In the genomic region with DNA sequence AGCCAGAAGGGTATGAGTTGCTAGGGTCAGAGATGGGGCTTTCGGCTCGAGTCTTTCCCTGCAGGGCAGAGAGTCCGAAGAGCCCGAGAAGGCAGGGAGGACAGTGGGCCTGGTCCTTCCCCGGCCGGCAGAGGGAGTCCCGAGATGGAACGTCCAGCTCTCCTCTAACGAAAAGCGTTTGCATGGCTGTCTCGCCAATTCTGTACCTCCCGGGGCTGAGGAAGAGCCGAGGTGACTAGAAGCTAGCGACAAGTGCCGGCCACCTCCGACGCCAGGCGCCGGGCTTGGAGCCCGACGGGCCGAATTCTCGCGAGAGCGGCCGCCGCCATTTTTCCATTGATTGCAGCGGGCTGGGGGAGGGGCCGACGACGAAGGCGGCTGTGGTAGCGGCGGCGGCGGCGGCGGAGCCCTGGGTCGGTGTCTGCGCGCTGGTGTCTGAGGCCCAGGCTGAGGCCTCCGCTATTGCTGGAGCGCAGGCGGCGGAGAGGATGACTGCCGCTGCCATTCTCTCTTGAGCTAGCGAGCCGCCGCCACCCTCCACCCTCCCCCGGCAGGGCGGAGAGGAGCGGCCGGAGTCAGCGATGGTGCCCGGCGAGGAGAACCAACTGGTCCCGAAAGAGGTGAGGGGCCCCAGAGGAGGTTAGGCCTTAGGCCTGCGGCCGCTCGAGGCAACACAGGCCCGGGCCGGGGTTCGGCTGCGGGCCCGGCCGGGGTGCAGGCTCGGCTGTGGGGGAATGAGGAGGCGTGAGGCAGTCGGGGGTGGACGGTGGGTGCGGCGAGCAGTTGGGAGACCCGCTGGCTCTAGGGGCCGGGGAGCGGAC, we compare ENCODE assay signal across 8 cellular contexts. TPM values are rescaled to one million over a fixed set of nuclear protein-coding genes. Genes with fewer than 3 reads are reported as not detected.
DNase-seq lines count a peak whose midpoint lies in the region; ATAC-seq and TF ChIP-seq lines count a peak whose summit lies in the region.

A gene with protein sequence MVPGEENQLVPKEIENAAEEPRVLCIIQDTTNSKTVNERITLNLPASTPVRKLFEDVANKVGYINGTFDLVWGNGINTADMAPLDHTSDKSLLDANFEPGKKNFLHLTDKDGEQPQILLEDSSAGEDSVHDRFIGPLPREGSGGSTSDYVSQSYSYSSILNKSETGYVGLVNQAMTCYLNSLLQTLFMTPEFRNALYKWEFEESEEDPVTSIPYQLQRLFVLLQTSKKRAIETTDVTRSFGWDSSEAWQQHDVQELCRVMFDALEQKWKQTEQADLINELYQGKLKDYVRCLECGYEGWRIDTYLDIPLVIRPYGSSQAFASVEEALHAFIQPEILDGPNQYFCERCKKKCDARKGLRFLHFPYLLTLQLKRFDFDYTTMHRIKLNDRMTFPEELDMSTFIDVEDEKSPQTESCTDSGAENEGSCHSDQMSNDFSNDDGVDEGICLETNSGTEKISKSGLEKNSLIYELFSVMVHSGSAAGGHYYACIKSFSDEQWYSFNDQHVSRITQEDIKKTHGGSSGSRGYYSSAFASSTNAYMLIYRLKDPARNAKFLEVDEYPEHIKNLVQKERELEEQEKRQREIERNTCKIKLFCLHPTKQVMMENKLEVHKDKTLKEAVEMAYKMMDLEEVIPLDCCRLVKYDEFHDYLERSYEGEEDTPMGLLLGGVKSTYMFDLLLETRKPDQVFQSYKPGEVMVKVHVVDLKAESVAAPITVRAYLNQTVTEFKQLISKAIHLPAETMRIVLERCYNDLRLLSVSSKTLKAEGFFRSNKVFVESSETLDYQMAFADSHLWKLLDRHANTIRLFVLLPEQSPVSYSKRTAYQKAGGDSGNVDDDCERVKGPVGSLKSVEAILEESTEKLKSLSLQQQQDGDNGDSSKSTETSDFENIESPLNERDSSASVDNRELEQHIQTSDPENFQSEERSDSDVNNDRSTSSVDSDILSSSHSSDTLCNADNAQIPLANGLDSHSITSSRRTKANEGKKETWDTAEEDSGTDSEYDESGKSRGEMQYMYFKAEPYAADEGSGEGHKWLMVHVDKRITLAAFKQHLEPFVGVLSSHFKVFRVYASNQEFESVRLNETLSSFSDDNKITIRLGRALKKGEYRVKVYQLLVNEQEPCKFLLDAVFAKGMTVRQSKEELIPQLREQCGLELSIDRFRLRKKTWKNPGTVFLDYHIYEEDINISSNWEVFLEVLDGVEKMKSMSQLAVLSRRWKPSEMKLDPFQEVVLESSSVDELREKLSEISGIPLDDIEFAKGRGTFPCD (N-terminal part only) (plus strand): TSS at position 368 of the 821 bp plus-strand sequence. CDS start 214 bp downstream, at position 582.

- peak; percentile 93 for TF ChIP-seq POLR2A in GM10847 (IDR thresholded peaks at IDR 0.05; ENCODE audit: extremely low read depth, insufficient read length)
- peak; percentile 25 for TF ChIP-seq POLR2A in testis (IDR thresholded peaks at IDR 0.05)

- H3K4me3 Mint-ChIP-seq in HFFc6, result no peak within 1 kb of the TSS
- H3K4me3 Mint-ChIP-seq in activated naive CD4-positive, alpha-beta T cell treated with anti-CD3 and anti-CD28 coated beads for 36 hours, result no peak within 1 kb of the TSS

- peak within 1 kb of the TSS; percentile 97 for H3K9ac ChIP-seq in SK-N-MC (ENCODE audit: insufficient read length)

- peaks cover 31% of the 10 kb centered on the region for H3K4me1 ChIP-seq in testis

- intact Hi-C loops in activated naive CD4-positive, alpha-beta T cell treated with anti-CD3 and anti-CD28 coated beads for 36 hours (cut with micrococcal nuclease), result loop anchor here (1.0 to 10.0 kb wide), 10 partner anchors 7 to 1443 kb away; a partner anchor contains a TSS
- intact Hi-C loops in testis (cut with DNase I; ENCODE audit: low total_unique reads), result no loop called here

- DNase-seq in HFFc6, result peak; percentile 81
- peak; percentile 73 for DNase-seq in MV-4-11 (lab: John Stamatoyannopoulos, UW)
- no peak for DNase-seq in SK-N-MC (ENCODE audit: low read depth, low spot score)
- DNase-seq in activated naive CD4-positive, alpha-beta T cell treated with anti-CD3 and anti-CD28 coated beads for 36 hours, result peak; percentile 94
- no peak for DNase-seq in glomerular endothelial cell (ENCODE audit: extremely low read depth, low read depth, low spot score)
- DNase-seq in omental fat pad (ENCODE audit: low spot score), result peak; percentile 78
- DNase-seq in testis, result peak; percentile 94

- H3K27ac ChIP-seq in SK-N-MC, result peak within 1 kb of the TSS; percentile 94
- peak within 1 kb of the TSS; percentile 98 to 100 for H3K27ac ChIP-seq in testis

- TF ChIP-seq CTCF in HFFc6 (IDR thresholded peaks at IDR 0.05) (peak; percentile 74), omental fat pad (IDR thresholded peaks at IDR 0.05) (no peak), testis (IDR thresholded peaks at IDR 0.05) (peak; percentile 47 to 58 (median 58))

- H3K36me3 ChIP-seq in SK-N-MC (ENCODE audit: insufficient read depth, low read length) (no peaks in the 10 kb centered on the region), testis (ENCODE audit: low read depth, missing control alignments) (no peaks in the 10 kb centered on the region)

- no peaks in the 10 kb centered on the region for H3K36me3 Mint-ChIP-seq in HFFc6 (ENCODE audit: low read depth)
- peaks cover 3% of the 10 kb centered on the region for H3K36me3 Mint-ChIP-seq in activated naive CD4-positive, alpha-beta T cell treated with anti-CD3 and anti-CD28 coated beads for 36 hours (ENCODE audit: low read depth)

- WGBS in testis, 2 donors, result 0 to 2% methylated on average over 19 to 74 of the region's 75 CpGs

- no peak within 1 kb of the TSS for H3K27ac Mint-ChIP-seq in HFFc6
- H3K27ac Mint-ChIP-seq in activated naive CD4-positive, alpha-beta T cell treated with anti-CD3 and anti-CD28 coated beads for 36 hours, result no peak within 1 kb of the TSS

- CTCF ChIA-PET in activated naive CD4-positive, alpha-beta T cell treated with anti-CD3 and anti-CD28 coated beads for 36 hours (lab: Charles Lee), result interaction anchor here (0.6 to 3.0 kb wide), 4 partner anchors 10 to 202 kb away, joined by 3 to 11 read pairs (median 4); no protein-coding TSS in a partner anchor

- H3K4me1 Mint-ChIP-seq in HFFc6 (ENCODE audit: low read depth), result peaks cover 5% of the 10 kb centered on the region; the same call in 1 of the 2 replicates
- H3K4me1 Mint-ChIP-seq in activated naive CD4-positive, alpha-beta T cell treated with anti-CD3 and anti-CD28 coated beads for 36 hours (ENCODE audit: low read depth), result peaks cover 2% of the 10 kb centered on the region

- H3K4me3 ChIP-seq in SK-N-MC (peak within 1 kb of the TSS; percentile 93), testis (peak within 1 kb of the TSS; percentile 83 to 89)

- no peaks in the 10 kb centered on the region for H3K9me3 ChIP-seq in SK-N-MC (ENCODE audit: low read depth, low read length)
- H3K9me3 ChIP-seq in testis, result no peaks in the 10 kb centered on the region

- H3K9me3 Mint-ChIP-seq in HFFc6, result no peaks in the 10 kb centered on the region
- H3K9me3 Mint-ChIP-seq in activated naive CD4-positive, alpha-beta T cell treated with anti-CD3 and anti-CD28 coated beads for 36 hours, result no peaks in the 10 kb centered on the region

- H3K27me3 Mint-ChIP-seq in HFFc6 (ENCODE audit: insufficient read depth), result no peaks in the 10 kb centered on the region
- H3K27me3 Mint-ChIP-seq in activated naive CD4-positive, alpha-beta T cell treated with anti-CD3 and anti-CD28 coated beads for 36 hours (ENCODE audit: low read depth), result peaks cover 5% of the 10 kb centered on the region

- no peaks in the 10 kb centered on the region for H3K27me3 ChIP-seq in testis

- peak; percentile 81 for ATAC-seq in omental fat pad (ENCODE audit: low FRiP score)

RNA-seq across cellular contexts. Expression of the gene that starts here (rescaled TPM):
- 10 to 100 TPM; 33.6 to 38.7 (median 35.1) TPM for total RNA-seq in HFFc6 (2021; fragmentation: NEBNext Ultra II Directional; extraction: Animal tissue kit (Norgen Biotek cat#: 25700))
- total RNA-seq in activated naive CD4-positive, alpha-beta T cell treated with anti-CD3 and anti-CD28 coated beads for 36 hours, result 10 to 100 TPM; 52.4 to 56.0 TPM
- total RNA-seq in glomerular endothelial cell (38.9 and 54.6 TPM in 2 replicates), omental fat pad (10 to 100 TPM; 61.0 to 83.3 (median 72.8) TPM), testis (100 to 1,000 TPM; 102 to 111 TPM)
- 35.1 TPM for polyA plus RNA-seq in testis (ENCODE audit: insufficient read depth, low read depth, low replicate concordance)

Comparison
In these comparisons a context has a peak if more than half of its experiments do, and no peak if none do; other contexts are left out.
1. DNase-seq: peak in HFFc6 (single experiment), MV-4-11 (single experiment), activated naive CD4-positive, alpha-beta T cell treated with anti-CD3 and anti-CD28 coated beads for 36 hours (single experiment), omental fat pad (single experiment) and testis (single experiment); none in SK-N-MC (single experiment) and glomerular endothelial cell (single experiment).
2. CTCF ChIP-seq: peak in HFFc6 (single experiment) and testis (3 of 3); none in omental fat pad (0 of 3).